ENCODE assay signal across 8 cellular contexts in genomic region chr17:7237761-7238417, GRCh38. TPM values are rescaled to one million over a fixed set of nuclear protein-coding genes. Genes with fewer than 3 reads are reported as not detected.
DNase-seq lines count a peak whose midpoint lies in the region; ATAC-seq lines count a peak whose summit lies in the region.

No MANE protein-coding gene starts in this region.

- peak; percentile 82 for DNase-seq in DMS53 (lab: John Stamatoyannopoulos, UW)
- no peak for DNase-seq in DMS53 treated with DMSO at 0.1 percent for 48 hours (lab: John Stamatoyannopoulos, UW; ENCODE audit: unreplicated experiment)
- peak; percentile 60 for DNase-seq in NCI-H2171 (lab: John Stamatoyannopoulos, UW)
- DNase-seq in activated CD4-positive, alpha-beta memory T cell treated with anti-CD3 and anti-CD28 coated beads, Interleukin-2, amount 10 ng/mL, durations not matched to agents 7 days and 5 days: peak; percentile 81
- DNase-seq in medulla oblongata (ENCODE audit: extremely low spot score): peak; percentile 72
- DNase-seq in stimulated activated CD8-positive, alpha-beta memory T cell treated with anti-CD3 and anti-CD28 coated beads, Interleukin-12 subunit alpha, Interleukin-12 subunit beta, amount 100 ng/mL, for 24 hours (ENCODE audit: extremely low read depth): peak; percentile 80

- no peaks in the 10 kb centered on the region for H3K9me3 ChIP-seq in ectodermal cell (ENCODE audit: control insufficient read depth, low read length)

- peaks cover 64% of the 10 kb centered on the region for H3K36me3 Mint-ChIP-seq in activated CD4-positive, alpha-beta memory T cell treated with anti-CD3 and anti-CD28 coated beads, Interleukin-2, amount 10 ng/mL, durations not matched to agents 7 days and 5 days (ENCODE audit: low read depth)

- WGBS in ectodermal cell, 2 experiments: 0% methylated on average over 69 to 73 of the region's 73 CpGs

- H3K27me3 ChIP-seq in ectodermal cell (ENCODE audit: control insufficient read depth, insufficient read depth, low read length, poor library complexity, severe bottlenecking): no peaks in the 10 kb centered on the region

- no peaks in the 10 kb centered on the region for H3K27me3 Mint-ChIP-seq in activated CD4-positive, alpha-beta memory T cell treated with anti-CD3 and anti-CD28 coated beads, Interleukin-2, amount 10 ng/mL, durations not matched to agents 7 days and 5 days

- POLR2A ChIA-PET in activated CD4-positive, alpha-beta memory T cell treated with anti-CD3 and anti-CD28 coated beads, Interleukin-2, amount 10 ng/mL, durations not matched to agents 7 days and 5 days (lab: Charles Lee): interaction anchor here (0.5 to 9.1 kb wide), 8 partner anchors 13 to 457 kb away, joined by 3 to 100 read pairs (median 6); partner anchors contain the start of genes ACADVL, ACAP1, CTDNEP1 and DLG4

- peak overlapping the region; percentile 85 for H3K27ac ChIP-seq in ectodermal cell (ENCODE audit: insufficient read depth, low read depth, low read length, poor library complexity, severe bottlenecking)

- peaks cover 22% of the 10 kb centered on the region for H3K36me3 ChIP-seq in ectodermal cell (ENCODE audit: control insufficient read depth, insufficient read depth, low read length)

- peak overlapping the region; percentile 87 for H3K4me3 Mint-ChIP-seq in activated CD4-positive, alpha-beta memory T cell treated with anti-CD3 and anti-CD28 coated beads, Interleukin-2, amount 10 ng/mL, durations not matched to agents 7 days and 5 days

- peak overlapping the region; percentile 70 for H3K4me3 ChIP-seq in ectodermal cell (ENCODE audit: insufficient read depth, low read depth, low read length)

- peak overlapping the region; percentile 92 for H3K27ac Mint-ChIP-seq in activated CD4-positive, alpha-beta memory T cell treated with anti-CD3 and anti-CD28 coated beads, Interleukin-2, amount 10 ng/mL, durations not matched to agents 7 days and 5 days

- CTCF ChIA-PET in activated CD4-positive, alpha-beta memory T cell treated with anti-CD3 and anti-CD28 coated beads, Interleukin-2, amount 10 ng/mL, durations not matched to agents 7 days and 5 days (lab: Charles Lee): interaction anchor here (0.6 to 6.6 kb wide), 3 partner anchors 17 to 483 kb away, joined by 3 to 44 read pairs (median 3); partner anchors contain the start of genes ACADVL and DLG4

- ATAC-seq in GM18502 (IDR thresholded peaks at IDR 0.05; ENCODE audit: poor library complexity, unreplicated experiment): no peak

- H3K4me1 Mint-ChIP-seq in activated CD4-positive, alpha-beta memory T cell treated with anti-CD3 and anti-CD28 coated beads, Interleukin-2, amount 10 ng/mL, durations not matched to agents 7 days and 5 days: peaks cover 71% of the 10 kb centered on the region

- peaks cover 15% of the 10 kb centered on the region for H3K4me1 ChIP-seq in ectodermal cell (ENCODE audit: control insufficient read depth, insufficient read depth, low read length)

- H3K9me3 Mint-ChIP-seq in activated CD4-positive, alpha-beta memory T cell treated with anti-CD3 and anti-CD28 coated beads, Interleukin-2, amount 10 ng/mL, durations not matched to agents 7 days and 5 days: no peaks in the 10 kb centered on the region

RNA-seq across cellular contexts. Expression of gene PHF23, which starts 1.4 kb away (rescaled TPM):
- total RNA-seq in activated CD4-positive, alpha-beta memory T cell treated with anti-CD3 and anti-CD28 coated beads, Interleukin-2, amount 10 ng/mL, durations not matched to agents 7 days and 5 days: 10 to 100 TPM; 45.9 to 53.1 TPM
- polyA plus RNA-seq in ectodermal cell (2013, experiment 1 of 4): 89.7 TPM
- 99.3 TPM for polyA plus RNA-seq in ectodermal cell (2013, experiment 2 of 4)
- polyA plus RNA-seq in ectodermal cell (2013, experiment 3 of 4): 72.2 TPM
- polyA plus RNA-seq in ectodermal cell (2013, experiment 4 of 4): 85.3 TPM

RNA-seq across cellular contexts. Expression of gene DVL2, which starts 3.6 kb away (rescaled TPM):
- total RNA-seq in activated CD4-positive, alpha-beta memory T cell treated with anti-CD3 and anti-CD28 coated beads, Interleukin-2, amount 10 ng/mL, durations not matched to agents 7 days and 5 days: 10 to 100 TPM; 47.2 to 49.1 TPM
- polyA plus RNA-seq in ectodermal cell (2013, experiment 1 of 4): 86.8 TPM
- polyA plus RNA-seq in ectodermal cell (2013, experiment 2 of 4): 86.8 TPM
- 62.2 TPM for polyA plus RNA-seq in ectodermal cell (2013, experiment 3 of 4)
- 74.7 TPM for polyA plus RNA-seq in ectodermal cell (2013, experiment 4 of 4)

RNA-seq across cellular contexts. Expression of gene GABARAP, which starts 4.4 kb away (rescaled TPM):
- 100 to 1,000 TPM; 303 to 313 TPM for total RNA-seq in activated CD4-positive, alpha-beta memory T cell treated with anti-CD3 and anti-CD28 coated beads, Interleukin-2, amount 10 ng/mL, durations not matched to agents 7 days and 5 days
- polyA plus RNA-seq in ectodermal cell (2013, experiment 1 of 4): 564 TPM
- polyA plus RNA-seq in ectodermal cell (2013, experiment 2 of 4): 562 TPM
- polyA plus RNA-seq in ectodermal cell (2013, experiment 3 of 4): 520 TPM
- polyA plus RNA-seq in ectodermal cell (2013, experiment 4 of 4): 589 TPM

RNA-seq across cellular contexts. Expression of gene CTDNEP1, which starts 13.6 kb away (rescaled TPM):
- total RNA-seq in activated CD4-positive, alpha-beta memory T cell treated with anti-CD3 and anti-CD28 coated beads, Interleukin-2, amount 10 ng/mL, durations not matched to agents 7 days and 5 days: 100 to 1,000 TPM; 170 to 175 TPM
- 145 TPM for polyA plus RNA-seq in ectodermal cell (2013, experiment 1 of 4)
- polyA plus RNA-seq in ectodermal cell (2013, experiment 2 of 4): 143 TPM
- 125 TPM for polyA plus RNA-seq in ectodermal cell (2013, experiment 3 of 4)
- 134 TPM for polyA plus RNA-seq in ectodermal cell (2013, experiment 4 of 4)

RNA-seq across cellular contexts. Expression of gene ELP5, which starts 14.1 kb away (rescaled TPM):
- total RNA-seq in activated CD4-positive, alpha-beta memory T cell treated with anti-CD3 and anti-CD28 coated beads, Interleukin-2, amount 10 ng/mL, durations not matched to agents 7 days and 5 days: 10 to 100 TPM; 40.4 to 42.1 TPM
- 81.5 TPM for polyA plus RNA-seq in ectodermal cell (2013, experiment 1 of 4)
- polyA plus RNA-seq in ectodermal cell (2013, experiment 2 of 4): 74.1 TPM
- polyA plus RNA-seq in ectodermal cell (2013, experiment 3 of 4): 62.5 TPM
- 69.5 TPM for polyA plus RNA-seq in ectodermal cell (2013, experiment 4 of 4)
